8 cellular contexts compared by ENCODE assay signal in genomic region chrX:39821011-39821708, GRCh38.
A peak's percentile ranks its signal among the peaks of the same experiment; 100 is the strongest.
DNase-seq lines count a peak whose midpoint lies in the region; ATAC-seq and TF ChIP-seq lines count a peak whose summit lies in the region.

No MANE protein-coding gene starts in this region.

- H3K36me3 ChIP-seq in heart right ventricle = no peaks in the 10 kb centered on the region

- H3K27me3 ChIP-seq in heart right ventricle = peaks cover 0 to 83% (median 0%) of the 10 kb centered on the region in 7 donors

- CTCF ChIA-PET in activated CD4-positive, alpha-beta memory T cell treated with anti-CD3 and anti-CD28 coated beads, Interleukin-2, amount 10 ng/mL, durations not matched to agents 7 days and 5 days (lab: Charles Lee) = no interaction called here

- peak overlapping the region; percentile 32 for H3K4me3 Mint-ChIP-seq in activated CD4-positive, alpha-beta memory T cell treated with anti-CD3 and anti-CD28 coated beads, Interleukin-2, amount 10 ng/mL, durations not matched to agents 7 days and 5 days
- no peak overlapping the region for H3K4me3 Mint-ChIP-seq in activated T-helper 2 cell treated with anti-CD3 and anti-CD28 coated beads, Interferon-gamma antibody, Interleukin-2, Interleukin-4, amounts not matched to agents 10 μg/mL and 5 μg/mL and 100 μg/mL, durations not matched to agents 14 hours and 24 hours and 36 hours (ENCODE audit: low read depth)

- TF ChIP-seq CTCF in heart right ventricle (IDR thresholded peaks at IDR 0.05) = peak in 1 of 9 donors; percentile 8

- peaks cover 0 to 15% (median 9%) of the 10 kb centered on the region in 9 donors for H3K4me1 ChIP-seq in heart right ventricle

- ATAC-seq in Right ventricle myocardium inferior (peak; percentile 45), heart right ventricle (peak in 7 of 8 donors; percentile 40 to 83 (median 43)), GM18907 (IDR thresholded peaks at IDR 0.05; ENCODE audit: unreplicated experiment) (no peak), HG03139 (IDR thresholded peaks at IDR 0.05; ENCODE audit: unreplicated experiment) (no peak)

- H3K9me3 Mint-ChIP-seq in activated CD4-positive, alpha-beta memory T cell treated with anti-CD3 and anti-CD28 coated beads, Interleukin-2, amount 10 ng/mL, durations not matched to agents 7 days and 5 days = no peaks in the 10 kb centered on the region
- peaks cover 4% of the 10 kb centered on the region for H3K9me3 Mint-ChIP-seq in activated T-helper 2 cell treated with anti-CD3 and anti-CD28 coated beads, Interferon-gamma antibody, Interleukin-2, Interleukin-4, amounts not matched to agents 10 μg/mL and 5 μg/mL and 100 μg/mL, durations not matched to agents 14 hours and 24 hours and 36 hours

- 1 to 2% methylated on average over 34 to 77 of the region's 88 CpGs for WGBS in heart right ventricle, 2 donors

- intact Hi-C loops in Right ventricle myocardium inferior (cut with DNase I) = loop anchor here (5.0 kb wide), 1 partner anchor 191 kb away; no protein-coding TSS in a partner anchor
- intact Hi-C loops in cardiac septum (cut with DNase I) = no loop called here
- intact Hi-C loops in heart right ventricle (cut with DNase I) = loop anchor here in 3 of 10 donors (2.0 to 10.0 kb wide), 4 partner anchors 74 to 446 kb away; no protein-coding TSS in a partner anchor
- intact Hi-C loops in activated T-helper 2 cell treated with anti-CD3 and anti-CD28 coated beads, Interferon-gamma antibody, Interleukin-2, Interleukin-4, amounts not matched to agents 10 μg/mL and 5 μg/mL and 100 μg/mL, durations not matched to agents 14 hours and 24 hours and 36 hours (cut with micrococcal nuclease) = loop anchor here (1.0 kb wide), 1 partner anchor 34 kb away; no protein-coding TSS in a partner anchor

- H3K4me3 ChIP-seq in heart right ventricle = peak overlapping the region; percentile 3 to 54 (median 44)

- peak overlapping the region in 2 of 10 donors; percentile 25 to 40 for H3K27ac ChIP-seq in heart right ventricle

- H3K27ac Mint-ChIP-seq in activated CD4-positive, alpha-beta memory T cell treated with anti-CD3 and anti-CD28 coated beads, Interleukin-2, amount 10 ng/mL, durations not matched to agents 7 days and 5 days = no peak overlapping the region
- H3K27ac Mint-ChIP-seq in activated T-helper 2 cell treated with anti-CD3 and anti-CD28 coated beads, Interferon-gamma antibody, Interleukin-2, Interleukin-4, amounts not matched to agents 10 μg/mL and 5 μg/mL and 100 μg/mL, durations not matched to agents 14 hours and 24 hours and 36 hours = no peak overlapping the region

- peaks cover 17% of the 10 kb centered on the region for H3K4me1 Mint-ChIP-seq in activated CD4-positive, alpha-beta memory T cell treated with anti-CD3 and anti-CD28 coated beads, Interleukin-2, amount 10 ng/mL, durations not matched to agents 7 days and 5 days
- H3K4me1 Mint-ChIP-seq in activated T-helper 2 cell treated with anti-CD3 and anti-CD28 coated beads, Interferon-gamma antibody, Interleukin-2, Interleukin-4, amounts not matched to agents 10 μg/mL and 5 μg/mL and 100 μg/mL, durations not matched to agents 14 hours and 24 hours and 36 hours (ENCODE audit: low read depth) = peaks cover 20% of the 10 kb centered on the region

- H3K9me3 ChIP-seq in heart right ventricle = peaks cover 0 to 9% (median 0%) of the 10 kb centered on the region in 11 donors

- H3K36me3 Mint-ChIP-seq in activated CD4-positive, alpha-beta memory T cell treated with anti-CD3 and anti-CD28 coated beads, Interleukin-2, amount 10 ng/mL, durations not matched to agents 7 days and 5 days (ENCODE audit: low read depth) = no peaks in the 10 kb centered on the region
- peaks cover 4% of the 10 kb centered on the region for H3K36me3 Mint-ChIP-seq in activated T-helper 2 cell treated with anti-CD3 and anti-CD28 coated beads, Interferon-gamma antibody, Interleukin-2, Interleukin-4, amounts not matched to agents 10 μg/mL and 5 μg/mL and 100 μg/mL, durations not matched to agents 14 hours and 24 hours and 36 hours (ENCODE audit: low read depth)

- POLR2A ChIA-PET in activated CD4-positive, alpha-beta memory T cell treated with anti-CD3 and anti-CD28 coated beads, Interleukin-2, amount 10 ng/mL, durations not matched to agents 7 days and 5 days (lab: Charles Lee) = interaction anchor here (1.7 kb wide), 1 partner anchor 33 kb away, joined by 5 read pairs; no protein-coding TSS in a partner anchor

- H3K27me3 Mint-ChIP-seq in activated CD4-positive, alpha-beta memory T cell treated with anti-CD3 and anti-CD28 coated beads, Interleukin-2, amount 10 ng/mL, durations not matched to agents 7 days and 5 days = peaks cover 8% of the 10 kb centered on the region
- peaks cover 2% of the 10 kb centered on the region for H3K27me3 Mint-ChIP-seq in activated T-helper 2 cell treated with anti-CD3 and anti-CD28 coated beads, Interferon-gamma antibody, Interleukin-2, Interleukin-4, amounts not matched to agents 10 μg/mL and 5 μg/mL and 100 μg/mL, durations not matched to agents 14 hours and 24 hours and 36 hours (ENCODE audit: low read depth)

- no peak for DNase-seq in Right ventricle myocardium inferior (ENCODE audit: missing footprints)
- no peak for DNase-seq in cardiac septum (ENCODE audit: low spot score)
- no peak for DNase-seq in activated CD4-positive, alpha-beta memory T cell treated with anti-CD3 and anti-CD28 coated beads, Interleukin-2, amount 10 ng/mL, durations not matched to agents 7 days and 5 days
- DNase-seq in heart right ventricle = peak in 1 of 2 donors; percentile 19
- peak; percentile 34 for DNase-seq in stimulated activated CD4-positive, alpha-beta T cell treated with anti-CD3 and anti-CD28 coated beads, Interleukin-15, amount 100 ng/mL, for 24 hours
- no peak for DNase-seq in activated T-helper 2 cell treated with anti-CD3 and anti-CD28 coated beads, Interferon-gamma antibody, Interleukin-2, Interleukin-4, amounts not matched to agents 10 μg/mL and 5 μg/mL and 100 μg/mL, durations not matched to agents 14 hours and 24 hours and 36 hours (ENCODE audit: low spot score)

Comparison
In these comparisons a context has a peak if more than half of its experiments do, and no peak if none do; other contexts are left out.
1. ATAC-seq: peak in Right ventricle myocardium inferior (single experiment) and heart right ventricle (7 of 8); none in GM18907 (single experiment) and HG03139 (single experiment).